23 cellular contexts compared by ENCODE assay signal in the genomic region with DNA sequence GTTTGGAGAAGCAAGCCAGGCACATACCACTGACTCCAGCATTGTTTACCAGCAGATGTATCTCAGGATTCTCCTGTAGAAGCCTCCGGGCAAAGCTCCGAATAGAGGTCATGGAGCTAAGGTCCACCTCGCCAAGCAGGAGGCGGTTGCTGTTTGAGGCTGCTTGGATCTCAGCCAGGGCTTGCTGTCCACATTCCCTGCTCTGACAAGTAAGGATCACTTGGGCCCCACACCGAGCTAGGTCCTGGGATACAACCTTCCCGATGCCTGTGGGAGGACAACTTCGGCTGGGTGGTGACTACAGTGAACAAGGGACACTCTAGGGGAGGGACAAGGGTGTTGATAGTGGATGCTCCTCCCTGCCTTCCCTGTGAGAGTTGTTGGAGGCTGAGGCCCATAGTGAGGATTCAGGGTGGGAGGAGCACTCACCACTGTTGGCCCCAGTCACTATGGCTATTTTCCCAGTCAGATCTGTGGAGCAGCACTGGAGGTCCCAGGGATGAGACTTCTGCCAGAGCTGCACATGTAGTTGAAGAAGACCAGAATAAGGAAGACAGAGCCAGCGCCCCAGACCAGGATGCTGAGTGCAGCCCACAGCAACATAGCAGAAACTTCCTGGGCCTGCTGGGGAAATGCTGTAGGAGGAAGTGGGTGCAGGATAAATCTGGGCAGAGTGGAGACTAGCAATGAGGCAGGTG. TPM values are rescaled to one million over a fixed set of nuclear protein-coding genes. Genes with fewer than 3 reads are reported as not detected.
A peak's percentile ranks its signal among the peaks of the same experiment; 100 is the strongest.
DNase-seq lines count a peak whose midpoint lies in the region; ATAC-seq and TF ChIP-seq lines count a peak whose summit lies in the region.
"Had no signal": no experiment of that assay in that cellular context is flagged by ENCODE, and none has a peak within 500 bp of the region (broad histone marks: within the 10 kb centered on the region; RNA-seq: fewer than 3 reads in every experiment).

No MANE protein-coding gene starts in this region.

- DNase-seq in T47D (ENCODE audit: low read depth in 1 of 2, low spot score in 1 of 2) (peak; percentile 56 to 64), MCF 10A (ENCODE audit: unreplicated experiment) (no peak), mammary epithelial cell (no peak), memory B cell (ENCODE audit: low spot score in 2 of 2) (no peak), stomach (peak; percentile 47), T-helper 1 cell (no peak)
- DNase-seq: activated CD4-positive, CD25-positive, alpha-beta regulatory T cell treated with anti-CD3 and anti-CD28 coated beads, Interleukin-2, amount 50 U/mL, for 72 hours; activated CD8-positive, alpha-beta memory T cell treated with anti-CD3 and anti-CD28 coated beads for 24 hours; amygdala; CD4-positive, alpha-beta memory T cell; central memory CD4-positive, alpha-beta T cell; DMS79; effector CD8-positive, alpha-beta T cell; GOT3; islet precursor cell; NCI-H2081; NCI-H524; SHP77 treated with DMSO at 0.1 percent for 48 hours; upper lobe of right lung had no signal

- POLR2A ChIA-PET in MCF 10A (lab: Yijun Ruan, JAX): no interaction called here

- WGBS in mammary epithelial cell (ENCODE audit: low coverage, missing lambda C conversion rate): 32% methylated on average over 8 of the region's 8 CpGs
- WGBS in stomach, 5 donors: 32 to 42% (median 38%) methylated on average over 7 to 8 of the region's 8 CpGs

- no peaks in the 10 kb centered on the region for H3K79me2 ChIP-seq in mammary epithelial cell (ENCODE audit: insufficient read depth, low read length)

- H3K36me3 Mint-ChIP-seq in MCF 10A (ENCODE audit: insufficient read depth, unreplicated experiment) (no peaks in the 10 kb centered on the region), memory B cell (peaks cover 2% of the 10 kb centered on the region)
- H3K36me3 Mint-ChIP-seq: CD4-positive, alpha-beta memory T cell had no signal

- H3K27ac ChIP-seq in mammary epithelial cell (ENCODE audit: insufficient read depth, low read depth, low read length): no peak overlapping the region
- peak overlapping the region in 4 of 5 donors; percentile 5 to 68 (median 54) for H3K27ac ChIP-seq in stomach
- H3K27ac ChIP-seq: right atrium auricular region, upper lobe of right lung had no signal

- peak overlapping the region; percentile 25 for H2AFZ ChIP-seq in mammary epithelial cell (ENCODE audit: low read depth, low read length)

- H3K36me3 ChIP-seq in mammary epithelial cell (ENCODE audit: insufficient read depth, low read length) (no peaks in the 10 kb centered on the region), stomach (no peaks in the 10 kb centered on the region)
- H3K36me3 ChIP-seq: right atrium auricular region, upper lobe of right lung had no signal

- H3K4me3 Mint-ChIP-seq in MCF 10A (ENCODE audit: unreplicated experiment) (no peak overlapping the region), memory B cell (no peak overlapping the region)

- H3K27me3 Mint-ChIP-seq in MCF 10A (ENCODE audit: insufficient read depth, unreplicated experiment): no peaks in the 10 kb centered on the region
- peaks cover 3% of the 10 kb centered on the region for H3K27me3 Mint-ChIP-seq in memory B cell
- H3K27me3 Mint-ChIP-seq: stimulated activated naive CD8-positive, alpha-beta T cell treated with anti-CD3 and anti-CD28 coated beads, Interleukin-15, Interleukin-2, amounts not matched to agents 100 ng/mL and 50 ng/mL, for 24 hours had no signal

- H3K9ac ChIP-seq in mammary epithelial cell (ENCODE audit: insufficient read depth, low read length): no peak overlapping the region

- H3K9me3 ChIP-seq in mammary epithelial cell (replicated peaks; ENCODE audit: insufficient read depth, low read length): no peaks in the 10 kb centered on the region
- H3K9me3 ChIP-seq in stomach: no peaks in the 10 kb centered on the region
- H3K9me3 ChIP-seq: right atrium auricular region, upper lobe of right lung had no signal

- no peak for TF ChIP-seq EP300 in stomach (IDR thresholded peaks at IDR 0.05)

- BruUV-seq in MCF 10A (replicated peaks; lab: Mats Ljungman, UMichigan): no TSS peak
- BruUV-seq in mammary epithelial cell (replicated peaks; lab: Mats Ljungman, UMichigan): no TSS peak

- CTCF ChIA-PET in MCF 10A (lab: Yijun Ruan, JAX): interaction anchor here (1.1 kb wide), 1 partner anchor 21 kb away, joined by 3 read pairs; no protein-coding TSS in a partner anchor
- CTCF ChIA-PET in mammary epithelial cell (lab: Charles Lee; ENCODE audit: low non-redundant PET): no interaction called here

- TF ChIP-seq POLR2A in stomach (IDR thresholded peaks at IDR 0.05): no peak

- intact Hi-C loops in MCF 10A (cut with micrococcal nuclease): no loop called here
- intact Hi-C loops in mammary epithelial cell (cut with micrococcal nuclease): no loop called here
- intact Hi-C loops in stomach (cut with DNase I; ENCODE audit: low total_unique reads): no loop called here

- no peak overlapping the region for H3K4me3 ChIP-seq in mammary epithelial cell (replicated peaks in 1 of 3; ENCODE audit: insufficient read depth in 1 of 3, low read depth in 2 of 3, low read length in 3 of 3)
- H3K4me3 ChIP-seq in stomach: peak overlapping the region in 3 of 4 donors; percentile 16 to 55 (median 23)
- H3K4me3 ChIP-seq: right atrium auricular region, upper lobe of right lung had no signal

- no peaks in the 10 kb centered on the region for H3K27me3 ChIP-seq in mammary epithelial cell (ENCODE audit: insufficient read depth, low read length)
- H3K27me3 ChIP-seq in stomach: peaks cover 0 to 23% (median 8%) of the 10 kb centered on the region in 3 donors
- H3K27me3 ChIP-seq: right atrium auricular region, upper lobe of right lung had no signal

- H3K9me3 Mint-ChIP-seq in MCF 10A (ENCODE audit: unreplicated experiment) (peaks cover 3% of the 10 kb centered on the region), memory B cell (no peaks in the 10 kb centered on the region)
- H3K9me3 Mint-ChIP-seq: CD4-positive, alpha-beta memory T cell; stimulated activated naive CD8-positive, alpha-beta T cell treated with anti-CD3 and anti-CD28 coated beads, Interleukin-15, Interleukin-2, amounts not matched to agents 100 ng/mL and 50 ng/mL, for 24 hours had no signal

- TF ChIP-seq CTCF in MCF 10A (IDR thresholded peaks at IDR 0.05; ENCODE audit: unreplicated experiment): no peak
- no peak for TF ChIP-seq CTCF in mammary epithelial cell (conservative IDR thresholded peaks at IDR 0.05 in 1 of 2, IDR thresholded peaks at IDR 0.05 in 1 of 2; ENCODE audit: extremely low read depth in 1 of 2, insufficient read depth in 1 of 2, low read depth in 1 of 2, low read length in 2 of 2)
- TF ChIP-seq CTCF in stomach (IDR thresholded peaks at IDR 0.05): no peak

- no peak overlapping the region for H3K4me2 ChIP-seq in mammary epithelial cell (ENCODE audit: insufficient read depth, low read depth, low read length)

- H3K4me1 Mint-ChIP-seq in MCF 10A (ENCODE audit: insufficient read depth, unreplicated experiment) (no peaks in the 10 kb centered on the region), memory B cell (peaks cover 18% of the 10 kb centered on the region)

- H3K4me1 ChIP-seq in mammary epithelial cell (ENCODE audit: insufficient read depth, low read length): peaks cover 16% of the 10 kb centered on the region
- peaks cover 28 to 37% (median 32%) of the 10 kb centered on the region in 4 donors for H3K4me1 ChIP-seq in stomach

- no peak for ATAC-seq in memory B cell (ENCODE audit: low read depth)
- no peak for ATAC-seq in HG02981 (IDR thresholded peaks at IDR 0.05; ENCODE audit: unreplicated experiment)
- no peak for ATAC-seq in GM21825 (IDR thresholded peaks at IDR 0.05; ENCODE audit: unreplicated experiment)
- ATAC-seq: upper lobe of right lung had no signal

- H3K27ac Mint-ChIP-seq in MCF 10A (ENCODE audit: low read depth, unreplicated experiment) (no peak overlapping the region), memory B cell (peak overlapping the region; percentile 36)
- H3K27ac Mint-ChIP-seq: stimulated activated naive CD8-positive, alpha-beta T cell treated with anti-CD3 and anti-CD28 coated beads, Interleukin-15, Interleukin-2, amounts not matched to agents 100 ng/mL and 50 ng/mL, for 24 hours had no signal

- in situ Hi-C loops in T47D (cut with HindIII; ENCODE audit: low pct_unique_long_range_greater_than_20kb, low sequenced_read_pairs): no loop called here
- in situ Hi-C loops in mammary epithelial cell (cut with MboI; ENCODE audit: low sequenced_read_pairs in 2 of 2): no loop called here

- dilution Hi-C loops in mammary epithelial cell (cut with HindIII; ENCODE audit: low sequenced_read_pairs): no loop called here

- H4K20me1 ChIP-seq in mammary epithelial cell (ENCODE audit: insufficient read depth, low read length): no peaks in the 10 kb centered on the region

RNA-seq across cellular contexts. Expression of gene C2orf81, which starts 8.3 kb away (rescaled TPM):
- total RNA-seq in MCF 10A (2022) (4.3 and 5.6 TPM in 2 replicates), mammary epithelial cell (1 to 10 TPM; 2.5 to 9.5 TPM), stomach (1 to 10 TPM in 2 of 5 donors, not detected in 3; 2.7 to 3.5 TPM)
- polyA plus RNA-seq in mammary epithelial cell (1.9 TPM), stomach (1 to 10 TPM; 1.7 to 2.2 (median 2.1) TPM)
- not detected for polyA minus RNA-seq in mammary epithelial cell

RNA-seq across cellular contexts. Expression of gene WDR54, which starts 8.4 kb away (rescaled TPM):
- total RNA-seq in MCF 10A (2022): 16.4 and 19.9 TPM in 2 replicates
- 10 to 100 TPM; 39.0 to 50.4 TPM for total RNA-seq in mammary epithelial cell
- polyA plus RNA-seq in mammary epithelial cell: 88.7 TPM
- polyA minus RNA-seq in mammary epithelial cell: 46.2 TPM
- 1 to 10 TPM in 4 of 5 donors, not detected in 1; 3.5 to 9.8 (median 7.3) TPM for total RNA-seq in stomach
- polyA plus RNA-seq in stomach: 10 to 100 TPM; 10.5 to 12.8 (median 12.5) TPM

RNA-seq across cellular contexts. Expression of gene RTKN, which starts 28.6 kb away (rescaled TPM):
- total RNA-seq in MCF 10A (2022): 49.1 and 63.0 TPM in 2 replicates
- total RNA-seq in mammary epithelial cell: 100 to 1,000 TPM; 124 to 206 TPM
- polyA plus RNA-seq in mammary epithelial cell: 99.4 TPM
- polyA minus RNA-seq in mammary epithelial cell: 77.8 TPM
- 100 to 1,000 TPM in 2 of 5 donors, 10 to 100 TPM in 3; 16.5 to 125 (median 27.4) TPM for total RNA-seq in stomach
- polyA plus RNA-seq in stomach: 10 to 100 TPM; 10.8 to 27.3 (median 23.2) TPM
- total RNA-seq: CD4-positive, alpha-beta memory T cell had no signal

RNA-seq across cellular contexts. Expression of gene DCTN1, which starts 33.0 kb away (rescaled TPM):
- total RNA-seq in MCF 10A (2022) (113 and 117 TPM in 2 replicates), mammary epithelial cell (100 to 1,000 TPM; 137 to 172 TPM), stomach (100 to 1,000 TPM in 3 of 5 donors, 10 to 100 TPM in 2; 71.2 to 181 (median 122) TPM)
- polyA plus RNA-seq in mammary epithelial cell (124 TPM), stomach (10 to 100 TPM; 65.8 to 92.6 (median 83.5) TPM)
- 244 TPM for polyA minus RNA-seq in mammary epithelial cell

RNA-seq across cellular contexts. Expression of gene INO80B, which starts 41.7 kb away (rescaled TPM):
- total RNA-seq in MCF 10A (2022): 34.6 and 36.0 TPM in 2 replicates
- 10 to 100 TPM; 15.0 to 43.2 TPM for total RNA-seq in mammary epithelial cell
- polyA plus RNA-seq in mammary epithelial cell: 11.7 TPM
- polyA minus RNA-seq in mammary epithelial cell: 0.47 TPM
- 10 to 100 TPM in 2 of 5 donors, 1 to 10 TPM in 2, not detected in 1; 4.7 to 44.5 (median 11.1) TPM for total RNA-seq in stomach
- 10 to 100 TPM; 32.2 to 52.2 (median 51.9) TPM for polyA plus RNA-seq in stomach

Comparison
In these comparisons a context has a peak if more than half of its experiments do, and no peak if none do; other contexts are left out.
1. DNase-seq: peak in T47D (2 of 2) and stomach (single experiment); none in MCF 10A (single experiment), mammary epithelial cell (single experiment), memory B cell (0 of 2) and T-helper 1 cell (0 of 5).
2. H3K4me3 ChIP-seq: peak in stomach (3 of 4); none in mammary epithelial cell (0 of 3).